In the genomic region with DNA sequence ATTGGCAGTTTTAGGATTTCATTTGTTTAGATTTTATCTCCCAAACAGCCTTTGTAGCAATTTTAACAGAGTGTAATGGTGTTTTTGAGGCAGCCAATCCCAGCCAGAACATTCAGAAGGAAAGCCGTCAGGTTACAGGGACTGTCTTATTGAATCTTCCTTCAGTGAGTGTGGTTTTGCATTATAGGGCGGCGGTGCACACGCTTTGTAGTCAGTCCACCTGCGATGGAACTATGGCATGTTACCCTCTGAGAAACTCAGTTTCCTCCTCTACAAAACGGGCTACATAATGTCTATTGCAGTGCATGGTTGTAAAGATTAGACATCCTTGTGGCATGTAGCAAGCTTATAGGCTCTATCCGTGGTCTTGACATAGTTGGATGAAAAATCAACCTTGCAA, we compare ENCODE assay signal across 8 cellular contexts. TPM values are rescaled to one million over a fixed set of nuclear protein-coding genes. Genes with fewer than 3 reads are reported as not detected.
A peak's percentile ranks its signal among the peaks of the same experiment; 100 is the strongest.
DNase-seq lines count a peak whose midpoint lies in the region; ATAC-seq and TF ChIP-seq lines count a peak whose summit lies in the region.

No MANE protein-coding gene starts in this region.

- H3K4me3 ChIP-seq in GM06990 (replicated peaks; ENCODE audit: low read depth, low read length) (peak overlapping the region; percentile 91), epithelial cell of esophagus (ENCODE audit: low read length) (peak overlapping the region; percentile 79), psoas muscle (peak overlapping the region; percentile 82)

- no peaks in the 10 kb centered on the region for H3K9me3 ChIP-seq in psoas muscle

- no peak for DNase-seq in GM06990 (ENCODE audit: extremely low read depth, insufficient read length)
- peak; percentile 23 for DNase-seq in NCI-H69 (lab: John Stamatoyannopoulos, UW)
- DNase-seq in epithelial cell of esophagus (ENCODE audit: low read depth): no peak
- no peak for DNase-seq in psoas muscle
- DNase-seq in HuH-7 (ENCODE audit: low spot score): no peak
- no peak for DNase-seq in Kasumi-1 (lab: John Stamatoyannopoulos, UW)

- intact Hi-C loops in psoas muscle (cut with DNase I): loop anchor here in 1 of 2 donors (5.0 kb wide), 1 partner anchor 130 kb away; no protein-coding TSS in a partner anchor

- ATAC-seq in psoas muscle (no peak), HG03521 (IDR thresholded peaks at IDR 0.05; ENCODE audit: unreplicated experiment) (no peak), GM18520 (IDR thresholded peaks at IDR 0.05; ENCODE audit: unreplicated experiment) (no peak)

- H3K36me3 ChIP-seq in GM06990 (ENCODE audit: control insufficient read depth, insufficient read depth, low read length) (no peaks in the 10 kb centered on the region), psoas muscle (ENCODE audit: insufficient read depth in 1 of 2, low read depth in 1 of 2) (peaks cover 0 to 17% of the 10 kb centered on the region in 2 donors)

- no peak for TF ChIP-seq CTCF in GM06990 (IDR thresholded peaks at IDR 0.05; ENCODE audit: insufficient read depth, low read length, poor library complexity, severe bottlenecking)
- TF ChIP-seq CTCF in epithelial cell of esophagus (IDR thresholded peaks at IDR 0.05; ENCODE audit: insufficient read depth, low read depth, low read length, missing control alignments): no peak
- TF ChIP-seq CTCF in psoas muscle (IDR thresholded peaks at IDR 0.05): no peak

- H3K4me1 ChIP-seq in psoas muscle: peaks cover 23% of the 10 kb centered on the region

- peak overlapping the region; percentile 98 for H3K27ac ChIP-seq in psoas muscle

- no peaks in the 10 kb centered on the region for H3K27me3 ChIP-seq in GM06990 (replicated peaks; ENCODE audit: control insufficient read depth, insufficient read depth, low read length)
- no peaks in the 10 kb centered on the region for H3K27me3 ChIP-seq in psoas muscle (ENCODE audit: insufficient read depth in 3 of 3, low read length in 2 of 3)

- 74 to 81% (median 80%) methylated on average over 7 of the region's 7 CpGs for WGBS in psoas muscle, 3 donors

RNA-seq across cellular contexts. Expression of gene LRRC28, which starts 1.0 kb away (rescaled TPM):
- total RNA-seq in psoas muscle: 10 to 100 TPM; 17.6 to 21.2 (median 20.1) TPM
- 10 to 100 TPM in 2 of 3 donors, 1 to 10 TPM in 1; 8.4 to 31.2 (median 24.2) TPM for polyA plus RNA-seq in psoas muscle

RNA-seq across cellular contexts. Expression of gene TTC23, which starts 2.9 kb away (rescaled TPM):
- total RNA-seq in psoas muscle: 10 to 100 TPM in 1 of 4 donors, 1 to 10 TPM in 3; 6.7 to 11.2 (median 8.9) TPM
- polyA plus RNA-seq in psoas muscle: 1 to 10 TPM; 2.1 to 7.8 (median 3.4) TPM
